In the genomic region with DNA sequence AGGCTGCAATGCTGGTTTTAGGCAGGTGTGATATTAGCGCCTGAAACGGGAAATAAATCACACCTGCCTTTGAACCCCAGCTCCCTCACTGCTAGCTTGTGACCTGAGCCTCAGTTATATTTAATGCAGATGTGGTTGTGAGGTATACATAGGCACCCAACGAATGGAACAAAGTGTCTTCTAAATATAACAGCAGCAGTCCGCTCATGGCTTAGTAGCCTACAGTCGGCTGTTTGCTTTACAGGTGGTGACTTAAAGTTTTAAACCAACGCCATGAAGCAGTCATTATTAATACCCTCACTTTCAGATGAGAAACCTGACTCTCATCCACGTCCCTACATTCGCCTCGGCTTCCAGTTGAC, we compare ENCODE assay signal across 8 cellular contexts. TPM values are rescaled to one million over a fixed set of nuclear protein-coding genes. Genes with fewer than 3 reads are reported as not detected.
A peak's percentile ranks its signal among the peaks of the same experiment; 100 is the strongest.
DNase-seq lines count a peak whose midpoint lies in the region; ATAC-seq and TF ChIP-seq lines count a peak whose summit lies in the region.

No MANE protein-coding gene starts in this region.

- H3K36me3 ChIP-seq in PC-3 (ENCODE audit: low read depth, low read length) = peaks cover 18% of the 10 kb centered on the region
- peaks cover 0 to 5% (median 0%) of the 10 kb centered on the region in 3 experiments for H3K36me3 ChIP-seq in naive thymus-derived CD4-positive, alpha-beta T cell (ENCODE audit: control insufficient read depth in 2 of 3, insufficient read depth in 3 of 3, low read length in 3 of 3)

- peak overlapping the region; percentile 91 for H3K4me2 ChIP-seq in PC-3 (ENCODE audit: low read length)

- CTCF ChIA-PET in PC-3 (lab: Charles Lee) = no interaction called here
- CTCF ChIA-PET in naive thymus-derived CD4-positive, alpha-beta T cell (lab: Charles Lee) = interaction anchor here (1.1 to 1.6 kb wide), 2 partner anchors 548 to 745 kb away, joined by 4 to 7 read pairs; no protein-coding TSS in a partner anchor

- no peaks in the 10 kb centered on the region for H3K9me2 ChIP-seq in PC-3 (replicated peaks; ENCODE audit: low read length)

- H3K36me3 Mint-ChIP-seq in endothelial cell (ENCODE audit: low read depth, unreplicated experiment) = peaks cover 16% of the 10 kb centered on the region
- H3K36me3 Mint-ChIP-seq in naive thymus-derived CD4-positive, alpha-beta T cell = peaks cover 3 to 25% (median 12%) of the 10 kb centered on the region in 5 donors

- no peaks in the 10 kb centered on the region for H3K27me3 ChIP-seq in PC-3 (ENCODE audit: low read length)
- H3K27me3 ChIP-seq in naive thymus-derived CD4-positive, alpha-beta T cell (ENCODE audit: control insufficient read depth in 2 of 2, insufficient read depth in 2 of 2, low read length in 2 of 2) = no peaks in the 10 kb centered on the region

- H3K27ac Mint-ChIP-seq in endothelial cell (ENCODE audit: unreplicated experiment) = no peak overlapping the region
- peak overlapping the region; percentile 59 to 99 (median 90) for H3K27ac Mint-ChIP-seq in naive thymus-derived CD4-positive, alpha-beta T cell

- POLR2A ChIA-PET in PC-3 (lab: Charles Lee; ENCODE audit: unreplicated experiment) = interaction anchor here (0.6 kb wide), 1 partner anchor 150 kb away, joined by 3 read pairs; no protein-coding TSS in a partner anchor
- POLR2A ChIA-PET in naive thymus-derived CD4-positive, alpha-beta T cell (lab: Charles Lee) = interaction anchor here (0.9 to 1.4 kb wide), 3 partner anchors 76 to 384 kb away, joined by 3 to 9 read pairs (median 6); a partner anchor contains a TSS

- intact Hi-C loops in PC-3 (cut with micrococcal nuclease) = loop anchor here (5.0 to 10.0 kb wide), 2 partner anchors 76 to 191 kb away; a partner anchor contains a TSS
- intact Hi-C loops in naive thymus-derived CD4-positive, alpha-beta T cell (cut with micrococcal nuclease) = loop anchor here (1.0 to 10.0 kb wide), 9 partner anchors 74 to 1536 kb away; a partner anchor contains a TSS

- no peak for TF ChIP-seq CTCF in PC-3 (conservative IDR thresholded peaks at IDR 0.05; ENCODE audit: low read depth, low read length)
- no peak for TF ChIP-seq CTCF in endothelial cell (IDR thresholded peaks at IDR 0.05; ENCODE audit: unreplicated experiment)

- peak overlapping the region; percentile 78 for H3K9ac ChIP-seq in PC-3 (ENCODE audit: low read length)

- no peaks in the 10 kb centered on the region for H3K9me3 ChIP-seq in PC-3 (ENCODE audit: low read length)
- H3K9me3 ChIP-seq in naive thymus-derived CD4-positive, alpha-beta T cell (ENCODE audit: control insufficient read depth in 2 of 3, low read length in 3 of 3) = no peaks in the 10 kb centered on the region

- H3K4me1 ChIP-seq in PC-3 (ENCODE audit: insufficient read depth, low read length) = peaks cover 34% of the 10 kb centered on the region
- peaks cover 18 to 19% of the 10 kb centered on the region in 2 donors for H3K4me1 ChIP-seq in naive thymus-derived CD4-positive, alpha-beta T cell (ENCODE audit: control insufficient read depth in 2 of 2, insufficient read depth in 2 of 2, low read length in 2 of 2)

- no peaks in the 10 kb centered on the region for H4K20me1 ChIP-seq in PC-3 (ENCODE audit: low read length)

- peaks cover 3% of the 10 kb centered on the region for H3K27me3 Mint-ChIP-seq in endothelial cell (ENCODE audit: unreplicated experiment)
- peaks cover 0 to 22% (median 0%) of the 10 kb centered on the region in 5 donors for H3K27me3 Mint-ChIP-seq in naive thymus-derived CD4-positive, alpha-beta T cell

- no TSS peak for BruUV-seq in PC-3 (replicated peaks; lab: Mats Ljungman, UMichigan)

- no peaks in the 10 kb centered on the region for H3K9me3 Mint-ChIP-seq in endothelial cell (ENCODE audit: unreplicated experiment)
- H3K9me3 Mint-ChIP-seq in naive thymus-derived CD4-positive, alpha-beta T cell = peaks cover 0 to 8% (median 0%) of the 10 kb centered on the region in 11 donors

- ATAC-seq in HG02759 (IDR thresholded peaks at IDR 0.05; ENCODE audit: unreplicated experiment) (peak; percentile 29), PC-3 (peak; percentile 7; the same call in 1 of the 2 replicates)
- ATAC-seq in naive thymus-derived CD4-positive, alpha-beta T cell = peak; percentile 26

- H3K27ac ChIP-seq in PC-3 (ENCODE audit: low read length) = no peak overlapping the region
- H3K27ac ChIP-seq in naive thymus-derived CD4-positive, alpha-beta T cell (ENCODE audit: low read depth, low read length) = peak overlapping the region; percentile 83

- DNase-seq in NCI-H1092 treated with DMSO at 0.1 percent for 48 hours (lab: John Stamatoyannopoulos, UW) (peak; percentile 33), NCI-H1092 (lab: John Stamatoyannopoulos, UW) (no peak), PC-3 (peak; percentile 5), endothelial cell (ENCODE audit: low spot score) (no peak), UCSD-AML1 (lab: John Stamatoyannopoulos, UW; ENCODE audit: unreplicated experiment) (no peak), NCI-H446 treated with DMSO at 0.1 percent for 48 hours (lab: John Stamatoyannopoulos, UW) (no peak)
- peak in 6 of 9 donors; percentile 8 to 25 (median 16) for DNase-seq in naive thymus-derived CD4-positive, alpha-beta T cell

- peak overlapping the region; percentile 90 for H2AFZ ChIP-seq in PC-3 (ENCODE audit: low read length)

- no peaks in the 10 kb centered on the region for H3F3A ChIP-seq in PC-3 (ENCODE audit: low read length, unreplicated experiment)

- peak overlapping the region; percentile 91 for H3K4me3 ChIP-seq in PC-3 (ENCODE audit: low read length)
- H3K4me3 ChIP-seq in naive thymus-derived CD4-positive, alpha-beta T cell (ENCODE audit: low read length) = peak overlapping the region; percentile 89

- H3K4me3 Mint-ChIP-seq in endothelial cell (ENCODE audit: unreplicated experiment) = peak overlapping the region; percentile 99
- H3K4me3 Mint-ChIP-seq in naive thymus-derived CD4-positive, alpha-beta T cell = peak overlapping the region; percentile 90 to 100 (median 100)

- H3K79me2 ChIP-seq in PC-3 (ENCODE audit: low read length) = peaks cover 40% of the 10 kb centered on the region

- H3K4me1 Mint-ChIP-seq in endothelial cell (ENCODE audit: unreplicated experiment) = peaks cover 17% of the 10 kb centered on the region
- H3K4me1 Mint-ChIP-seq in naive thymus-derived CD4-positive, alpha-beta T cell = peaks cover 30 to 59% (median 48%) of the 10 kb centered on the region in 7 donors

RNA-seq across cellular contexts. Expression of a gene that starts 0.6 kb away (rescaled TPM):
- total RNA-seq in PC-3 (2014; rRNA removed) (5.0 and 5.3 TPM in 2 replicates), endothelial cell (ENCODE audit: unreplicated experiment) (6.5 TPM)
- 10 to 100 TPM in 2 of 5 experiments, 1 to 10 TPM in 3; 6.2 to 12.4 (median 8.2) TPM for total RNA-seq in naive thymus-derived CD4-positive, alpha-beta T cell
- polyA plus RNA-seq in naive thymus-derived CD4-positive, alpha-beta T cell = 1 to 10 TPM; 1.5 to 2.3 TPM

Comparison
In these comparisons a context has a peak if more than half of its experiments do, and no peak if none do; other contexts are left out.
1. DNase-seq: peak in NCI-H1092 treated with DMSO at 0.1 percent for 48 hours (single experiment), PC-3 (single experiment) and naive thymus-derived CD4-positive, alpha-beta T cell (6 of 9); none in NCI-H1092 (single experiment), endothelial cell (single experiment), UCSD-AML1 (single experiment) and NCI-H446 treated with DMSO at 0.1 percent for 48 hours (single experiment).
2. Peak in every context shown above with its lines, with median percentiles within 50 percentile points of each other: ATAC-seq.